In genomic region chr11:3866206-3866605, GRCh38 we compare ENCODE assay signal across 9 cellular contexts. TPM values are rescaled to one million over a fixed set of nuclear protein-coding genes. Genes with fewer than 3 reads are reported as not detected.
DNase-seq lines count a peak whose midpoint lies in the region; ATAC-seq, FAIRE-seq and TF ChIP-seq lines count a peak whose summit lies in the region.
"Had no signal": no experiment of that assay in that cellular context is flagged by ENCODE, and none has a peak within 500 bp of the region (broad histone marks: within the 10 kb centered on the region; RNA-seq: fewer than 3 reads in every experiment).

No MANE protein-coding gene starts in this region.

- no peak overlapping the region for H3K9ac ChIP-seq in MM.1S (ENCODE audit: low read length)

- TF ChIP-seq CTCF in GM12875 (IDR thresholded peaks at IDR 0.05; ENCODE audit: borderline replicate concordance, insufficient read depth, low read depth, low read length) (peak; percentile 19; the same call in 1 of the 2 replicates), MM.1S (IDR thresholded peaks at IDR 0.05; ENCODE audit: low read length) (no peak), bronchial epithelial cell (IDR thresholded peaks at IDR 0.05; ENCODE audit: insufficient read depth, low read length, severe bottlenecking) (no peak), nephron progenitor cell (IDR thresholded peaks at IDR 0.05) (no peak)

- no peaks in the 10 kb centered on the region for H3K9me3 ChIP-seq in MM.1S (replicated peaks; ENCODE audit: insufficient read depth, low read length)

- H3K4me3 ChIP-seq in GM12875 (ENCODE audit: low read depth, low read length) (no peak overlapping the region), MM.1S (ENCODE audit: low read length) (no peak overlapping the region), bronchial epithelial cell (ENCODE audit: low read depth, low read length) (no peak overlapping the region)

- peaks cover 3% of the 10 kb centered on the region for H4K20me1 ChIP-seq in MM.1S (ENCODE audit: insufficient read depth, low read length)

- H3K27ac Mint-ChIP-seq in nephron progenitor cell: peak overlapping the region; percentile 78

- FAIRE-seq in bronchial epithelial cell (lab: Jason Lieb, UNC): no peak

- H3K27me3 ChIP-seq in MM.1S (replicated peaks; ENCODE audit: insufficient read depth, low read length) (no peaks in the 10 kb centered on the region), bronchial epithelial cell (ENCODE audit: control insufficient read depth, insufficient read depth, low read length) (no peaks in the 10 kb centered on the region)

- H3K4me1 Mint-ChIP-seq in nephron progenitor cell: peaks cover 42% of the 10 kb centered on the region

- H3K79me2 ChIP-seq in MM.1S (ENCODE audit: low read length): peaks cover 99% of the 10 kb centered on the region

- no peak overlapping the region for H3K4me3 Mint-ChIP-seq in nephron progenitor cell
- H3K4me3 Mint-ChIP-seq: neural crest cell had no signal

- H3F3A ChIP-seq in MM.1S (ENCODE audit: insufficient read depth, low read length): peaks cover 33% of the 10 kb centered on the region

- H3K27ac ChIP-seq in MM.1S (ENCODE audit: low read length): peak overlapping the region; percentile 23; the same call in 1 of the 2 replicates

- H3K4me2 ChIP-seq in MM.1S (ENCODE audit: low read depth, low read length): peak overlapping the region; percentile 13; the same call in 1 of the 2 replicates

- ATAC-seq in GM18873 (IDR thresholded peaks at IDR 0.05; ENCODE audit: low FRiP score, unreplicated experiment): no peak
- ATAC-seq in GM19467 (IDR thresholded peaks at IDR 0.05; ENCODE audit: unreplicated experiment): no peak

- no peaks in the 10 kb centered on the region for H3K9me2 ChIP-seq in MM.1S (replicated peaks; ENCODE audit: insufficient read depth, low read length)

- no peak for DNase-seq in MM.1S
- peak; percentile 34 for DNase-seq in bronchial epithelial cell (ENCODE audit: low read depth)
- no peak for DNase-seq in nephron progenitor cell
- no peak for DNase-seq in ureter (ENCODE audit: low spot score)
- no peak for DNase-seq in NCI-H2107 (lab: John Stamatoyannopoulos, UW)

- no peaks in the 10 kb centered on the region for H3K9me3 Mint-ChIP-seq in nephron progenitor cell
- H3K9me3 Mint-ChIP-seq: neural crest cell had no signal

- no peak overlapping the region for H2AFZ ChIP-seq in MM.1S (ENCODE audit: low read length)

- H3K4me1 ChIP-seq in MM.1S (ENCODE audit: low read length): peaks cover 60% of the 10 kb centered on the region

- no peaks in the 10 kb centered on the region for H3K36me3 Mint-ChIP-seq in nephron progenitor cell (ENCODE audit: low read depth)

- H3K27me3 Mint-ChIP-seq in nephron progenitor cell (ENCODE audit: low read depth, poor library complexity): no peaks in the 10 kb centered on the region

- H3K36me3 ChIP-seq in MM.1S (replicated peaks; ENCODE audit: insufficient read depth, low read length): no peaks in the 10 kb centered on the region
- no peaks in the 10 kb centered on the region for H3K36me3 ChIP-seq in bronchial epithelial cell (ENCODE audit: control insufficient read depth, insufficient read depth, low read length)

RNA-seq across cellular contexts. Expression of gene STIM1, which starts 10.7 kb away (rescaled TPM):
- total RNA-seq in bronchial epithelial cell: 60.8 and 86.9 TPM in 2 replicates
- total RNA-seq in ureter: 71.5 TPM

RNA-seq across cellular contexts. Expression of gene RHOG, which starts 25.4 kb away (rescaled TPM):
- total RNA-seq in bronchial epithelial cell (5.5 and 7.3 TPM in 2 replicates), ureter (40.8 TPM)

RNA-seq across cellular contexts. Expression of gene PGAP2, which starts 57.8 kb away (rescaled TPM):
- total RNA-seq in bronchial epithelial cell: 26.3 and 31.9 TPM in 2 replicates
- 49.1 TPM for total RNA-seq in ureter
